In genomic region chr5:94111209-94112004, GRCh38 we compare ENCODE assay signal across 8 cellular contexts.
DNase-seq lines count a peak whose midpoint lies in the region; ATAC-seq and TF ChIP-seq lines count a peak whose summit lies in the region.

No MANE protein-coding gene starts in this region.

- WGBS in ovary, 3 donors = 1 to 2% (median 2%) methylated on average over 48 to 51 of the region's 51 CpGs
- WGBS in thyroid gland, 2 donors = 2 to 3% methylated on average over 30 to 35 of the region's 51 CpGs

- POLR2A ChIA-PET in activated naive CD8-positive, alpha-beta T cell treated with anti-CD3 and anti-CD28 coated beads, Interleukin-2, amount 10 ng/mL, durations not matched to agents 7 days and 5 days (lab: Charles Lee) = no interaction called here

- peak; percentile 65 for TF ChIP-seq POLR2A in ovary (IDR thresholded peaks at IDR 0.05)
- TF ChIP-seq POLR2A in thyroid gland (IDR thresholded peaks at IDR 0.05) = peak in 1 of 2 donors; percentile 66

- peaks cover 2% of the 10 kb centered on the region for H3K4me1 ChIP-seq in ovary (ENCODE audit: insufficient read depth)
- H3K4me1 ChIP-seq in thyroid gland = peaks cover 0 to 7% of the 10 kb centered on the region in 2 donors

- no peaks in the 10 kb centered on the region for H3K27me3 Mint-ChIP-seq in activated naive CD8-positive, alpha-beta T cell treated with anti-CD3 and anti-CD28 coated beads, Interleukin-2, amount 10 ng/mL, durations not matched to agents 7 days and 5 days

- H3K36me3 ChIP-seq in ovary (no peaks in the 10 kb centered on the region), thyroid gland (no peaks in the 10 kb centered on the region)

- H3K27me3 ChIP-seq in ovary = no peaks in the 10 kb centered on the region
- no peaks in the 10 kb centered on the region for H3K27me3 ChIP-seq in thyroid gland

- H3K9me3 Mint-ChIP-seq in activated naive CD8-positive, alpha-beta T cell treated with anti-CD3 and anti-CD28 coated beads, Interleukin-2, amount 10 ng/mL, durations not matched to agents 7 days and 5 days = peaks cover 5% of the 10 kb centered on the region

- H3K4me3 Mint-ChIP-seq in activated naive CD8-positive, alpha-beta T cell treated with anti-CD3 and anti-CD28 coated beads, Interleukin-2, amount 10 ng/mL, durations not matched to agents 7 days and 5 days = peak overlapping the region; percentile 89

- H3K27ac Mint-ChIP-seq in activated naive CD8-positive, alpha-beta T cell treated with anti-CD3 and anti-CD28 coated beads, Interleukin-2, amount 10 ng/mL, durations not matched to agents 7 days and 5 days = peak overlapping the region; percentile 91

- ATAC-seq in HG02678 (IDR thresholded peaks at IDR 0.05; ENCODE audit: unreplicated experiment) = peak; percentile 100
- ATAC-seq in activated naive CD8-positive, alpha-beta T cell treated with anti-CD3 and anti-CD28 coated beads, Interleukin-2, amount 10 ng/mL, durations not matched to agents 7 days and 5 days (ENCODE audit: low read depth) = peak; percentile 97
- ATAC-seq in Right ventricle myocardium inferior = peak; percentile 99

- TF ChIP-seq CTCF in GM12865 (IDR thresholded peaks at IDR 0.05; ENCODE audit: insufficient read depth, low read depth, low read length, missing control alignments) = no peak
- peak in 1 of 3 donors; percentile 32 for TF ChIP-seq CTCF in ovary (IDR thresholded peaks at IDR 0.05)
- peak in 1 of 6 experiments; percentile 22 for TF ChIP-seq CTCF in thyroid gland (IDR thresholded peaks at IDR 0.05)

- H3K4me3 ChIP-seq in GM12865 (ENCODE audit: low read depth, low read length) (peak overlapping the region; percentile 81), ovary (peak overlapping the region; percentile 86), thyroid gland (replicated peaks in 1 of 3) (peak overlapping the region; percentile 60 to 88 (median 84))

- H3K36me3 Mint-ChIP-seq in activated naive CD8-positive, alpha-beta T cell treated with anti-CD3 and anti-CD28 coated beads, Interleukin-2, amount 10 ng/mL, durations not matched to agents 7 days and 5 days = peaks cover 24% of the 10 kb centered on the region

- peak; percentile 96 for DNase-seq in GM12865 (ENCODE audit: low read depth)
- peak; percentile 86 for DNase-seq in NCI-H1105 (lab: John Stamatoyannopoulos, UW)
- DNase-seq in SKM-1 treated with dmso at 0.1 percent for 144 hours (lab: John Stamatoyannopoulos, UW; ENCODE audit: unreplicated experiment) = peak; percentile 93
- DNase-seq in activated naive CD8-positive, alpha-beta T cell treated with anti-CD3 and anti-CD28 coated beads, Interleukin-2, amount 10 ng/mL, durations not matched to agents 7 days and 5 days = peak; percentile 91
- DNase-seq in Right ventricle myocardium inferior (ENCODE audit: missing footprints) = peak; percentile 97
- peak; percentile 92 to 96 (median 94) for DNase-seq in ovary
- DNase-seq in thyroid gland = peak; percentile 96 to 97

- TF ChIP-seq EP300 in ovary (IDR thresholded peaks at IDR 0.05) = no peak

- H3K27ac ChIP-seq in ovary (peak overlapping the region; percentile 83 to 90), thyroid gland (peak overlapping the region; percentile 59 to 92 (median 89))

- H3K9me3 ChIP-seq in ovary (no peaks in the 10 kb centered on the region), thyroid gland (no peaks in the 10 kb centered on the region)

- peaks cover 23% of the 10 kb centered on the region for H3K4me1 Mint-ChIP-seq in activated naive CD8-positive, alpha-beta T cell treated with anti-CD3 and anti-CD28 coated beads, Interleukin-2, amount 10 ng/mL, durations not matched to agents 7 days and 5 days

- intact Hi-C loops in Right ventricle myocardium inferior (cut with DNase I) = loop anchor here (10.0 kb wide), 1 partner anchor 487 kb away; no protein-coding TSS in a partner anchor
- intact Hi-C loops in ovary (cut with DNase I) = no loop called here
- intact Hi-C loops in thyroid gland (cut with DNase I) = no loop called here

Comparison
In these comparisons a context has a peak if more than half of its experiments do, and no peak if none do; other contexts are left out.
1. Peak in every context shown above with its lines: DNase-seq, ATAC-seq, H3K4me3 ChIP-seq and H3K27ac ChIP-seq.